8 cellular contexts compared by ENCODE assay signal in the genomic region with DNA sequence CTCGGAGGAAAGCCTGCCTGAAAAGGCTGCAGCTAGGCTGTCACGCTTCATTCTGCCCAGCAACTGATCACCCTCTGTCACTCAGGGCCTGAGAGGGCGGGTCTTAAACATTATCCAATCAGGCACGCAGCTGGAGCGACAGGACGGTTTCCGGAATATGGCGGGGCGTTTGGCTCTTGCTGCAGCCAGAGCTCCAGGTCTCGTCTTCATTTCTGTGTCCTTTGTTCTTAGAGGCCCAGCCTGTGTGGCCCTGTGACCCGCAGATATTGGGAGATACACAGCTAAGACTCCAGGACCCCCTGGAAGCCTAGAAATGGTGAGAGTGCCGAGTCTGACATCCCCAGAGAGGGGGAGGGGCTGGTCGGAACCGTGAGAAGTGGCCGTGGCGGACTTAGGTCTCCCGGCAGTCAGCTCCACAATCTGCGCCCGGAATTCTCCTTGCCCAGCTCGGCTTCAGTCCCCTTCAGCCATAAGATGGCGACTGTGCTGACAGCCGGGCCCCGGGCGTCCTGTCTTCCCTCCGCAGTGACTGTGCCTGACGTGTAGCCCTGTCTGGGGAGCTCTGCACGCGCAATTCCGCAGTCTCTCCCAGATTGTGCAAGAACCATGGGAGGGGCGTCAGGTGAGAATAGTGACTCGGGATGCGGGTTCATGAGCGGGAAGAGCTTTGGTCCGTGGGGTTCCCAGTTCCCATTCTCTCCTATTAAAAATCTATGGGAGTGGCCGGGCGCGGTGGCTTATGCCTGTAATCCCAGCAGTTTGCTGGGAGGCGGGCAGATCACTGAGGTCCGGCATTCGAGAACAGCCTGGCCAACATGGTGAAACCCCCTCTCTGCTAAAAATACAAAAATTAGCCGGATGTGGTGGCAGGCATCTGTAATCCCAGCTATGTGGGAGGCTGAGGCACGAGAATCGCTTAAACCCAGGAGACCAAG. TPM values are rescaled to one million over a fixed set of nuclear protein-coding genes. Genes with fewer than 3 reads are reported as not detected.
DNase-seq lines count a peak whose midpoint lies in the region; ATAC-seq and TF ChIP-seq lines count a peak whose summit lies in the region.

ZNF429 (plus strand) TSS at position 144 of the 935 bp plus-strand sequence; CDS start at position 314, 170 bp downstream.

- ATAC-seq in HG02571 (IDR thresholded peaks at IDR 0.05; ENCODE audit: unreplicated experiment) (peak; percentile 99), SK-N-SH treated with all-trans-retinoic acid at 6 μM for 48 hours (peak; percentile 100)

- TF ChIP-seq CTCF in osteoblast (IDR thresholded peaks at IDR 0.05; ENCODE audit: extremely low read depth, low read depth, low read length) (no peak), testis (IDR thresholded peaks at IDR 0.05) (no peak)

- H3K9me3 Mint-ChIP-seq in activated naive CD8-positive, alpha-beta T cell treated with anti-CD3 and anti-CD28 coated beads for 36 hours = peaks cover 19% of the 10 kb centered on the region

- H3K27ac Mint-ChIP-seq in activated naive CD8-positive, alpha-beta T cell treated with anti-CD3 and anti-CD28 coated beads for 36 hours = peak within 1 kb of the TSS; percentile 99

- peaks cover 12% of the 10 kb centered on the region for H3K79me2 ChIP-seq in osteoblast (ENCODE audit: insufficient read depth, low read length)

- peak within 1 kb of the TSS; percentile 88 for H3K4me3 ChIP-seq in osteoblast (ENCODE audit: insufficient read depth, low read length)
- peak within 1 kb of the TSS; percentile 88 to 95 for H3K4me3 ChIP-seq in testis

- H3K9me3 ChIP-seq in osteoblast (ENCODE audit: low read depth, low read length) (no peaks in the 10 kb centered on the region), testis (no peaks in the 10 kb centered on the region)

- H3K36me3 ChIP-seq in osteoblast (ENCODE audit: insufficient read depth, low read length) = peaks cover 5% of the 10 kb centered on the region
- H3K36me3 ChIP-seq in testis (ENCODE audit: low read depth, missing control alignments) = no peaks in the 10 kb centered on the region

- no peaks in the 10 kb centered on the region for H3K27me3 ChIP-seq in osteoblast (ENCODE audit: insufficient read depth, low read length)
- H3K27me3 ChIP-seq in testis = no peaks in the 10 kb centered on the region

- peaks cover 49% of the 10 kb centered on the region for H3K36me3 Mint-ChIP-seq in activated naive CD8-positive, alpha-beta T cell treated with anti-CD3 and anti-CD28 coated beads for 36 hours

- peak within 1 kb of the TSS; percentile 97 for H2AFZ ChIP-seq in osteoblast (ENCODE audit: low read length)

- H3K27me3 Mint-ChIP-seq in activated naive CD8-positive, alpha-beta T cell treated with anti-CD3 and anti-CD28 coated beads for 36 hours = no peaks in the 10 kb centered on the region

- intact Hi-C loops in head of caudate nucleus (cut with DNase I) (no loop called here), testis (cut with DNase I; ENCODE audit: low total_unique reads) (no loop called here)

- H3K4me1 ChIP-seq in osteoblast (ENCODE audit: insufficient read depth, low read length) = no peaks in the 10 kb centered on the region
- peaks cover 4% of the 10 kb centered on the region for H3K4me1 ChIP-seq in testis

- DNase-seq in GM04504 (ENCODE audit: low read depth) = peak; percentile 86
- peak; percentile 5 for DNase-seq in NCI-H1048 (lab: John Stamatoyannopoulos, UW)
- peak; percentile 87 for DNase-seq in activated naive CD8-positive, alpha-beta T cell treated with anti-CD3 and anti-CD28 coated beads for 36 hours
- DNase-seq in head of caudate nucleus = peak; percentile 85 to 98 (median 94)
- peak; percentile 98 for DNase-seq in osteoblast (ENCODE audit: insufficient read length, low spot score, missing footprints)
- peak; percentile 98 for DNase-seq in testis

- H3K4me2 ChIP-seq in osteoblast (ENCODE audit: insufficient read depth, low read length) = peak within 1 kb of the TSS; percentile 90

- WGBS in testis, 2 donors = 1 to 2% methylated on average over 19 to 43 of the region's 43 CpGs

- peaks cover 24% of the 10 kb centered on the region for H3K4me1 Mint-ChIP-seq in activated naive CD8-positive, alpha-beta T cell treated with anti-CD3 and anti-CD28 coated beads for 36 hours

- peak within 1 kb of the TSS; percentile 98 for H3K27ac ChIP-seq in osteoblast (ENCODE audit: low read depth, low read length)
- H3K27ac ChIP-seq in testis = peak within 1 kb of the TSS; percentile 89 to 95

- TF ChIP-seq POLR2A in testis (IDR thresholded peaks at IDR 0.05) = peak; percentile 32

- peak within 1 kb of the TSS; percentile 99 for H3K4me3 Mint-ChIP-seq in activated naive CD8-positive, alpha-beta T cell treated with anti-CD3 and anti-CD28 coated beads for 36 hours

- H4K20me1 ChIP-seq in osteoblast (ENCODE audit: insufficient read depth, low read length) = no peaks in the 10 kb centered on the region

TF ChIP-seq in SK-N-SH treated with all-trans-retinoic acid at 6 μM for 48 hours, 23 proteins besides CTCF, POLR2A, EP300 and RAD21:
- TF ChIP-seq ZFP3 (CRISPR knock-in tag; IDR thresholded peaks at IDR 0.05) (no peak), PPARA (CRISPR knock-in tag; IDR thresholded peaks at IDR 0.05; ENCODE audit: borderline replicate concordance) (no peak), ZC3H10 (CRISPR knock-in tag; IDR thresholded peaks at IDR 0.05) (no peak), TOX (CRISPR knock-in tag; IDR thresholded peaks at IDR 0.05; ENCODE audit: borderline replicate concordance) (no peak), PATZ1 (CRISPR knock-in tag; IDR thresholded peaks at IDR 0.05; ENCODE audit: borderline replicate concordance) (no peak), RARB (CRISPR knock-in tag; IDR thresholded peaks at IDR 0.05) (no peak), TCF4 (CRISPR knock-in tag; IDR thresholded peaks at IDR 0.05; ENCODE audit: borderline replicate concordance) (no peak), ZNF8 (CRISPR knock-in tag; IDR thresholded peaks at IDR 0.05) (no peak)
- TF ChIP-seq, protein P1, sequence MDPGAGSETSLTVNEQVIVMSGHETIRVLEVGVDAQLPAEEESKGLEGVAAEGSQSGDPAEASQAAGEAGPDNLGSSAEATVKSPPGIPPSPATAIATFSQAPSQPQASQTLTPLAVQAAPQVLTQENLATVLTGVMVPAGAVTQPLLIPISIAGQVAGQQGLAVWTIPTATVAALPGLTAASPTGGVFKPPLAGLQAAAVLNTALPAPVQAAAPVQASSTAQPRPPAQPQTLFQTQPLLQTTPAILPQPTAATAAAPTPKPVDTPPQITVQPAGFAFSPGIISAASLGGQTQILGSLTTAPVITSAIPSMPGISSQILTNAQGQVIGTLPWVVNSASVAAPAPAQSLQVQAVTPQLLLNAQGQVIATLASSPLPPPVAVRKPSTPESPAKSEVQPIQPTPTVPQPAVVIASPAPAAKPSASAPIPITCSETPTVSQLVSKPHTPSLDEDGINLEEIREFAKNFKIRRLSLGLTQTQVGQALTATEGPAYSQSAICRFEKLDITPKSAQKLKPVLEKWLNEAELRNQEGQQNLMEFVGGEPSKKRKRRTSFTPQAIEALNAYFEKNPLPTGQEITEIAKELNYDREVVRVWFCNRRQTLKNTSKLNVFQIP (CRISPR knock-in tag; IDR thresholded peaks at IDR 0.05; ENCODE audit: borderline replicate concordance, low read depth) = no peak
- TF ChIP-seq, protein P2, sequence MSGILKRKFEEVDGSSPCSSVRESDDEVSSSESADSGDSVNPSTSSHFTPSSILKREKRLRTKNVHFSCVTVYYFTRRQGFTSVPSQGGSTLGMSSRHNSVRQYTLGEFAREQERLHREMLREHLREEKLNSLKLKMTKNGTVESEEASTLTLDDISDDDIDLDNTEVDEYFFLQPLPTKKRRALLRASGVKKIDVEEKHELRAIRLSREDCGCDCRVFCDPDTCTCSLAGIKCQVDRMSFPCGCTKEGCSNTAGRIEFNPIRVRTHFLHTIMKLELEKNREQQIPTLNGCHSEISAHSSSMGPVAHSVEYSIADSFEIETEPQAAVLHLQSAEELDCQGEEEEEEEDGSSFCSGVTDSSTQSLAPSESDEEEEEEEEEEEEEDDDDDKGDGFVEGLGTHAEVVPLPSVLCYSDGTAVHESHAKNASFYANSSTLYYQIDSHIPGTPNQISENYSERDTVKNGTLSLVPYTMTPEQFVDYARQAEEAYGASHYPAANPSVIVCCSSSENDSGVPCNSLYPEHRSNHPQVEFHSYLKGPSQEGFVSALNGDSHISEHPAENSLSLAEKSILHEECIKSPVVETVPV (CRISPR knock-in tag; IDR thresholded peaks at IDR 0.05) = no peak

RNA-seq across cellular contexts. Expression of gene ZNF429, which starts in this region (rescaled TPM):
- total RNA-seq in activated naive CD8-positive, alpha-beta T cell treated with anti-CD3 and anti-CD28 coated beads for 36 hours = 1 to 10 TPM; 4.7 to 6.7 TPM
- total RNA-seq in osteoblast (8.0 and 9.4 TPM in 2 replicates), testis (10 to 100 TPM; 32.3 to 40.9 TPM)
- polyA plus RNA-seq in testis (ENCODE audit: insufficient read depth, low read depth, low replicate concordance) = 10.1 TPM

Comparison
In these comparisons a context has a peak if more than half of its experiments do, and no peak if none do; other contexts are left out.
1. Peak in every context shown above with its lines: DNase-seq, ATAC-seq, H3K4me3 ChIP-seq and H3K27ac ChIP-seq.
2. DNase-seq: peak in every context shown above with its lines; median percentile 98 in osteoblast; 98 in testis; 94 in head of caudate nucleus; 87 in activated naive CD8-positive, alpha-beta T cell treated with anti-CD3 and anti-CD28 coated beads for 36 hours; 86 in GM04504; 5 in NCI-H1048.